3 cellular contexts compared by ENCODE assay signal in genomic region chr2:51859260-51859659, GRCh38.
TF ChIP-seq lines count a peak whose summit lies in the region.

No MANE protein-coding gene starts in this region.

TF ChIP-seq in HepG2, 621 proteins besides CTCF, POLR2A, EP300 and RAD21 (continues in another document):
- TF ChIP-seq ATM (IDR thresholded peaks at IDR 0.05; ENCODE audit: borderline replicate concordance) = no peak
- TF ChIP-seq RARA (CRISPR knock-in tag; IDR thresholded peaks at IDR 0.05) = no peak
- TF ChIP-seq ZNF816 (CRISPR knock-in tag; IDR thresholded peaks at IDR 0.05; ENCODE audit: borderline replicate concordance) = no peak
- no peak for TF ChIP-seq ZNF839 (CRISPR knock-in tag; IDR thresholded peaks at IDR 0.05; ENCODE audit: borderline replicate concordance)
- no peak for TF ChIP-seq NFAT5 (CRISPR knock-in tag; IDR thresholded peaks at IDR 0.05)
- no peak for TF ChIP-seq ZNF446 (CRISPR knock-in tag; IDR thresholded peaks at IDR 0.05)
- no peak for TF ChIP-seq ZFP91 (CRISPR knock-in tag; IDR thresholded peaks at IDR 0.05; ENCODE audit: borderline replicate concordance)
- TF ChIP-seq CREB1 (IDR thresholded peaks at IDR 0.05) = peak; percentile 95
- TF ChIP-seq CREB1 (CRISPR knock-in tag; IDR thresholded peaks at IDR 0.05) = no peak
- no peak for TF ChIP-seq SNAI1 (CRISPR knock-in tag; IDR thresholded peaks at IDR 0.05; ENCODE audit: borderline replicate concordance)

TF ChIP-seq in HCT116, 20 proteins besides CTCF, POLR2A, EP300 and RAD21:
- TF ChIP-seq EGR1 (IDR thresholded peaks at IDR 0.05; ENCODE audit: low read depth) = no peak
- TF ChIP-seq EZH2phosphoT487 (IDR thresholded peaks at IDR 0.05; ENCODE audit: borderline replicate concordance) = no peak
- no peak for TF ChIP-seq CEBPB (IDR thresholded peaks at IDR 0.05; ENCODE audit: low read depth)
- no peak for TF ChIP-seq ATF3 (IDR thresholded peaks at IDR 0.05)
- no peak for TF ChIP-seq REST (IDR thresholded peaks at IDR 0.05; ENCODE audit: low read depth)
- TF ChIP-seq YY1 (IDR thresholded peaks at IDR 0.05; ENCODE audit: extremely low read depth, insufficient replicate concordance, low read depth, low read length) = no peak
- no peak for TF ChIP-seq ZNF274 (IDR thresholded peaks at IDR 0.05; ENCODE audit: low read depth, low read length)
- TF ChIP-seq MAX (IDR thresholded peaks at IDR 0.05) = no peak
- TF ChIP-seq ZFX (IDR thresholded peaks at IDR 0.05) = no peak
- no peak for TF ChIP-seq SRF (IDR thresholded peaks at IDR 0.05; ENCODE audit: low read depth)
- TF ChIP-seq SP1 (IDR thresholded peaks at IDR 0.05; ENCODE audit: low read depth) = no peak
- TF ChIP-seq POLR2AphosphoS5 (IDR thresholded peaks at IDR 0.05; ENCODE audit: low read depth, low read length) = no peak
- TF ChIP-seq ELF1 (IDR thresholded peaks at IDR 0.05; ENCODE audit: borderline replicate concordance, low read depth) = no peak
- TF ChIP-seq ZBTB33 (IDR thresholded peaks at IDR 0.05; ENCODE audit: extremely low read depth, insufficient replicate concordance, low read length) = no peak
- no peak for TF ChIP-seq EZH2 (IDR thresholded peaks at IDR 0.05)
- no peak for TF ChIP-seq TCF7L2 (IDR thresholded peaks at IDR 0.05; ENCODE audit: borderline replicate concordance, extremely low read depth, insufficient read depth, insufficient read length)
- no peak for TF ChIP-seq SIN3A (IDR thresholded peaks at IDR 0.05; ENCODE audit: low read depth)
- no peak for TF ChIP-seq CBX3 (IDR thresholded peaks at IDR 0.05; ENCODE audit: low read depth)
- TF ChIP-seq JUND (IDR thresholded peaks at IDR 0.05) = no peak
- no peak for TF ChIP-seq FOSL1 (IDR thresholded peaks at IDR 0.05; ENCODE audit: low read depth)

TF ChIP-seq in K562, 482 proteins besides CTCF, POLR2A, EP300 and RAD21:
- TF ChIP-seq TEAD2 (tag; IDR thresholded peaks at IDR 0.05) (no peak), NFRKB (IDR thresholded peaks at IDR 0.05; ENCODE audit: low read depth) (no peak), HNRNPLL (IDR thresholded peaks at IDR 0.05; ENCODE audit: low read depth, low read length, poor library complexity, severe bottlenecking) (no peak), ZNF174 (CRISPR knock-in tag; IDR thresholded peaks at IDR 0.05) (no peak), ZNF449 (CRISPR knock-in tag; IDR thresholded peaks at IDR 0.05) (no peak), CTBP1 (IDR thresholded peaks at IDR 0.05; ENCODE audit: borderline replicate concordance) (no peak), PBX2 (CRISPR knock-in tag; IDR thresholded peaks at IDR 0.05; ENCODE audit: low read depth) (no peak), PBX2 (tag; conservative IDR thresholded peaks at IDR 0.05; ENCODE audit: low read depth) (no peak), L3MBTL2 (IDR thresholded peaks at IDR 0.05) (no peak), ZNF740 (CRISPR knock-in tag; IDR thresholded peaks at IDR 0.05) (no peak), ZNF740 (tag; IDR thresholded peaks at IDR 0.05) (no peak), NUFIP1 (IDR thresholded peaks at IDR 0.05; ENCODE audit: partially characterized antibody) (no peak), CC2D1A (IDR thresholded peaks at IDR 0.05) (no peak), JUND (IDR thresholded peaks at IDR 0.05; ENCODE audit: borderline replicate concordance, low read depth, low read length) (no peak), JUND (tag; IDR thresholded peaks at IDR 0.05; ENCODE audit: borderline replicate concordance, low read depth, low read length) (peak; percentile 38; the same call in 1 of the 3 replicates), HMBOX1 (IDR thresholded peaks at IDR 0.05) (no peak), ATF7 (IDR thresholded peaks at IDR 0.05) (no peak), ATF3 (IDR thresholded peaks at IDR 0.05) (peak; percentile 58; the same call in 1 of the 2 replicates), ATF3 (CRISPR knock-in tag; conservative IDR thresholded peaks at IDR 0.05) (no peak), SOX6 (IDR thresholded peaks at IDR 0.05) (no peak)
